In genomic region chr2:234988491-234988890, GRCh38 we compare ENCODE assay signal across 23 cellular contexts. TPM values are rescaled to one million over a fixed set of nuclear protein-coding genes. Genes with fewer than 3 reads are reported as not detected.
DNase-seq lines count a peak whose midpoint lies in the region; ATAC-seq and TF ChIP-seq lines count a peak whose summit lies in the region.
"Had no signal": no experiment of that assay in that cellular context is flagged by ENCODE, and none has a peak within 500 bp of the region (broad histone marks: within the 10 kb centered on the region; RNA-seq: fewer than 3 reads in every experiment).

No MANE protein-coding gene starts in this region.

- H3K4me3 ChIP-seq in body of pancreas = no peak overlapping the region
- no peak overlapping the region for H3K4me3 ChIP-seq in lower lobe of right lung
- H3K4me3 ChIP-seq in testis = no peak overlapping the region
- H3K4me3 ChIP-seq: tibial nerve had no signal

- H3K4me1 ChIP-seq in body of pancreas = peaks cover 83% of the 10 kb centered on the region
- peaks cover 42% of the 10 kb centered on the region for H3K4me1 ChIP-seq in lower lobe of right lung
- peaks cover 33% of the 10 kb centered on the region for H3K4me1 ChIP-seq in testis

- intact Hi-C loops in Calu3 (cut with micrococcal nuclease; ENCODE audit: unreplicated experiment) = no loop called here
- intact Hi-C loops in body of pancreas (cut with DNase I) = no loop called here
- intact Hi-C loops in lower lobe of right lung (cut with DNase I) = no loop called here
- intact Hi-C loops in testis (cut with DNase I; ENCODE audit: low total_unique reads) = no loop called here

- no peak overlapping the region for H3K4me3 Mint-ChIP-seq in Calu3 (ENCODE audit: low read depth, unreplicated experiment)
- H3K4me3 Mint-ChIP-seq in type B pancreatic cell = no peak overlapping the region
- H3K4me3 Mint-ChIP-seq: activated CD8-positive, alpha-beta T cell treated with anti-CD3 and anti-CD28 coated beads for 36 hours; activated naive CD8-positive, alpha-beta T cell treated with anti-CD3 and anti-CD28 coated beads for 36 hours; CD4-positive, alpha-beta T cell; mesothelial cell of epicardium; naive thymus-derived CD8-positive, alpha-beta T cell; T-cell had no signal

- BruUV-seq in Calu3 (replicated peaks; lab: Mats Ljungman, UMichigan) = no TSS peak

- H3K27me3 ChIP-seq in body of pancreas (no peaks in the 10 kb centered on the region), lower lobe of right lung (ENCODE audit: low read depth) (no peaks in the 10 kb centered on the region), testis (no peaks in the 10 kb centered on the region)
- H3K27me3 ChIP-seq: foreskin keratinocyte, tibial nerve had no signal

- DNase-seq in Calu3 (no peak), body of pancreas (no peak), lower lobe of right lung (no peak), testis (no peak), NCI-H187 treated with DMSO at 0.1 percent for 48 hours (lab: John Stamatoyannopoulos, UW) (no peak), left lobe of liver (ENCODE audit: low spot score) (no peak), type B pancreatic cell (ENCODE audit: extremely low spot score, unreplicated experiment) (no peak), amygdala (lab: John Stamatoyannopoulos, UW) (no peak)
- DNase-seq: activated CD4-positive, CD25-positive, alpha-beta regulatory T cell treated with anti-CD3 and anti-CD28 coated beads, Interleukin-2, amount 50 U/mL, for 72 hours; activated CD8-positive, alpha-beta T cell treated with anti-CD3 and anti-CD28 coated beads for 36 hours; activated effector memory CD4-positive, alpha-beta T cell treated with Interleukin-2 at 50 U/mL for 16 hours; activated naive CD8-positive, alpha-beta T cell treated with anti-CD3 and anti-CD28 coated beads for 36 hours; CD4-positive, alpha-beta T cell; effector CD4-positive, alpha-beta T cell; erythroblast; naive thymus-derived CD8-positive, alpha-beta T cell; NCI-H1417; stimulated activated CD4-positive, alpha-beta T cell treated with anti-CD3 and anti-CD28 coated beads, Interleukin-4, amount 100 ng/mL, for 4 hours; stimulated activated naive CD4-positive, alpha-beta T cell; T-cell had no signal

- no peak for ATAC-seq in body of pancreas
- no peak for ATAC-seq in lower lobe of right lung
- no peak for ATAC-seq in left lobe of liver
- ATAC-seq: activated CD8-positive, alpha-beta T cell treated with anti-CD3 and anti-CD28 coated beads for 36 hours; naive thymus-derived CD8-positive, alpha-beta T cell; T-cell had no signal

- WGBS in body of pancreas, 2 donors = 91 to 93% methylated on average over 14 of the region's 14 CpGs
- 84 to 86% methylated on average over 14 of the region's 14 CpGs for WGBS in testis, 2 donors

- CTCF ChIA-PET in Calu3 (lab: Charles Lee) = interaction anchor here (0.7 to 1.2 kb wide), 2 partner anchors 8 to 20 kb away, joined by 3 read pairs; no protein-coding TSS in a partner anchor

- TF ChIP-seq POLR2A in body of pancreas (IDR thresholded peaks at IDR 0.05) (no peak), testis (IDR thresholded peaks at IDR 0.05) (no peak)

- no peaks in the 10 kb centered on the region for H3K9me3 ChIP-seq in body of pancreas
- H3K9me3 ChIP-seq in lower lobe of right lung = no peaks in the 10 kb centered on the region
- H3K9me3 ChIP-seq in testis = no peaks in the 10 kb centered on the region
- H3K9me3 ChIP-seq: tibial nerve had no signal

- H3K36me3 Mint-ChIP-seq in Calu3 (ENCODE audit: insufficient read depth, unreplicated experiment) (peaks cover 21% of the 10 kb centered on the region), type B pancreatic cell (peaks cover 12% of the 10 kb centered on the region)
- H3K36me3 Mint-ChIP-seq: activated naive CD8-positive, alpha-beta T cell treated with anti-CD3 and anti-CD28 coated beads for 36 hours; naive thymus-derived CD8-positive, alpha-beta T cell; T-cell had no signal

- H3K27me3 Mint-ChIP-seq in Calu3 (ENCODE audit: unreplicated experiment) = no peaks in the 10 kb centered on the region
- no peaks in the 10 kb centered on the region for H3K27me3 Mint-ChIP-seq in type B pancreatic cell
- H3K27me3 Mint-ChIP-seq: CD4-positive, alpha-beta T cell had no signal

- H3K27ac Mint-ChIP-seq in Calu3 (ENCODE audit: unreplicated experiment) (peak overlapping the region; percentile 93), type B pancreatic cell (no peak overlapping the region)
- H3K27ac Mint-ChIP-seq: activated CD8-positive, alpha-beta T cell treated with anti-CD3 and anti-CD28 coated beads for 36 hours; activated naive CD8-positive, alpha-beta T cell treated with anti-CD3 and anti-CD28 coated beads for 36 hours; CD4-positive, alpha-beta T cell; mesothelial cell of epicardium; naive thymus-derived CD8-positive, alpha-beta T cell; T-cell had no signal

- H3K9me3 Mint-ChIP-seq in Calu3 (ENCODE audit: low read depth, unreplicated experiment) (no peaks in the 10 kb centered on the region), type B pancreatic cell (no peaks in the 10 kb centered on the region)
- H3K9me3 Mint-ChIP-seq: activated CD8-positive, alpha-beta T cell treated with anti-CD3 and anti-CD28 coated beads for 36 hours; activated naive CD8-positive, alpha-beta T cell treated with anti-CD3 and anti-CD28 coated beads for 36 hours; CD4-positive, alpha-beta T cell; T-cell had no signal

- TF ChIP-seq CTCF in Calu3 (IDR thresholded peaks at IDR 0.05; ENCODE audit: unreplicated experiment) (no peak), body of pancreas (IDR thresholded peaks at IDR 0.05) (no peak), lower lobe of right lung (IDR thresholded peaks at IDR 0.05) (no peak), testis (IDR thresholded peaks at IDR 0.05) (no peak), type B pancreatic cell (conservative IDR thresholded peaks at IDR 0.05) (no peak)

- H3K27ac ChIP-seq in body of pancreas (peak overlapping the region; percentile 82 to 92 (median 88)), lower lobe of right lung (peak overlapping the region; percentile 2), testis (peak overlapping the region; percentile 34 to 51)
- H3K27ac ChIP-seq: foreskin keratinocyte had no signal

- H3K36me3 ChIP-seq in body of pancreas (replicated peaks in 1 of 2; ENCODE audit: insufficient read depth in 1 of 2, low read depth in 2 of 2) (no peaks in the 10 kb centered on the region), lower lobe of right lung (no peaks in the 10 kb centered on the region), testis (ENCODE audit: low read depth, missing control alignments) (no peaks in the 10 kb centered on the region)
- H3K36me3 ChIP-seq: tibial nerve had no signal

- H3K4me1 Mint-ChIP-seq in Calu3 (ENCODE audit: low read depth, unreplicated experiment) (peaks cover 43% of the 10 kb centered on the region), type B pancreatic cell (ENCODE audit: unreplicated experiment) (peaks cover 24% of the 10 kb centered on the region)
- H3K4me1 Mint-ChIP-seq: activated naive CD8-positive, alpha-beta T cell treated with anti-CD3 and anti-CD28 coated beads for 36 hours had no signal

RNA-seq across cellular contexts. Expression of gene SH3BP4, which starts 36.7 kb away (rescaled TPM):
- total RNA-seq in Calu3 (2022) (35.0 and 36.9 TPM in 2 replicates), body of pancreas (10 to 100 TPM; 62.6 to 71.9 TPM), lower lobe of right lung (36.8 TPM), testis (10 to 100 TPM; 64.4 to 88.5 TPM), left lobe of liver (22.9 TPM), type B pancreatic cell (ENCODE audit: low replicate concordance) (42.6 and 49.5 TPM in 2 replicates)
- 33.3 TPM for polyA plus RNA-seq in testis (ENCODE audit: insufficient read depth, low read depth, low replicate concordance)
- polyA plus RNA-seq: naive thymus-derived CD8-positive, alpha-beta T cell had no signal

Comparison
In these comparisons a context has a peak if more than half of its experiments do, and no peak if none do; other contexts are left out.
1. H3K27ac ChIP-seq: peak in every context shown above with its lines; median percentile 88 in body of pancreas; 42 in testis; 2 in lower lobe of right lung.